Comparison of ENCODE assay signal across 13 cellular contexts in the genomic region with DNA sequence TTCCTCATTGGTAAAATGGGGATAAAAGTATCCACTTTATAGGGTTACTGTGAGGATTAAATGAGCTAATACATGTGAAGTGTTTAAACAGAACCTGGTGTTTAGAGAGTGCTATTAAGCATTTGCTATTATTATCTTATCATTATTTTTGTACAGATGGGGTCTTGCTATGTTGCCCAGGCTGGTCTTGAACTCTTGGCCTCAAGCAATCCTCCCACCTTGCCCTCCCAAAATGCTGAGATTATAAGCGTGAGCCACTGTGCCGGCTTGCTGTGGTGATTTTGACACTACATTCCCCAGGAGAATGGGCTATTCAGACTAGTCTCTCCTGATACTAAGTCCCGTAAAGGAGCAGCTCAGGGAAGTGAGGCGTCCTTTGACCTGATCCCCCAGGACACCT. TPM values are rescaled to one million over a fixed set of nuclear protein-coding genes. Genes with fewer than 3 reads are reported as not detected.
A peak's percentile ranks its signal among the peaks of the same experiment; 100 is the strongest.
DNase-seq lines count a peak whose midpoint lies in the region; ATAC-seq and TF ChIP-seq lines count a peak whose summit lies in the region.
"Had no signal": no experiment of that assay in that cellular context is flagged by ENCODE, and none has a peak within 500 bp of the region (broad histone marks: within the 10 kb centered on the region; RNA-seq: fewer than 3 reads in every experiment).

No MANE protein-coding gene starts in this region.

- no peak for DNase-seq in heart right ventricle
- no peak for DNase-seq in right cardiac atrium
- DNase-seq in esophagus muscularis mucosa (ENCODE audit: extremely low spot score), result no peak
- DNase-seq in tibial nerve (ENCODE audit: low spot score in 2 of 2), result no peak
- no peak for DNase-seq in ecto neural progenitor cell (ENCODE audit: low spot score)
- no peak for DNase-seq in DMS 273 treated with DMSO at 0.1 percent for 48 hours (lab: John Stamatoyannopoulos, UW)
- DNase-seq: COR-L47, NCI-H1436, NCI-H2081, NCI-H524, Peyer's patch had no signal

- no peak for TF ChIP-seq POLR2A in esophagus muscularis mucosa (IDR thresholded peaks at IDR 0.05; ENCODE audit: low read depth)
- TF ChIP-seq POLR2A in tibial nerve (IDR thresholded peaks at IDR 0.05), result no peak

- TF ChIP-seq CTCF in heart right ventricle (IDR thresholded peaks at IDR 0.05) (no peak), esophagus muscularis mucosa (IDR thresholded peaks at IDR 0.05) (no peak), tibial nerve (IDR thresholded peaks at IDR 0.05) (no peak)

- H3K4me1 ChIP-seq in heart right ventricle, result peaks cover 3 to 24% (median 15%) of the 10 kb centered on the region in 9 donors
- peaks cover 7% of the 10 kb centered on the region for H3K4me1 ChIP-seq in right cardiac atrium (ENCODE audit: control insufficient read depth, insufficient read depth, low read length)
- H3K4me1 ChIP-seq in esophagus muscularis mucosa, result peaks cover 16 to 90% (median 85%) of the 10 kb centered on the region in 4 donors
- peaks cover 20% of the 10 kb centered on the region for H3K4me1 ChIP-seq in rectal smooth muscle tissue (ENCODE audit: control insufficient read depth, insufficient read depth, low read length)
- H3K4me1 ChIP-seq in tibial nerve, result peaks cover 0 to 37% (median 13%) of the 10 kb centered on the region in 4 donors

- no peaks in the 10 kb centered on the region for H3K36me3 ChIP-seq in heart right ventricle
- no peaks in the 10 kb centered on the region for H3K36me3 ChIP-seq in esophagus muscularis mucosa
- no peaks in the 10 kb centered on the region for H3K36me3 ChIP-seq in rectal smooth muscle tissue (ENCODE audit: control insufficient read depth, insufficient read depth, low read length)
- H3K36me3 ChIP-seq in tibial nerve, result no peaks in the 10 kb centered on the region
- H3K36me3 ChIP-seq: Peyer's patch had no signal

- no peak overlapping the region for H3K9ac ChIP-seq in rectal smooth muscle tissue (ENCODE audit: low read length)

- no peaks in the 10 kb centered on the region for H3K9me3 ChIP-seq in heart right ventricle
- no peaks in the 10 kb centered on the region for H3K9me3 ChIP-seq in right cardiac atrium (ENCODE audit: control insufficient read depth, low read length)
- H3K9me3 ChIP-seq in esophagus muscularis mucosa, result no peaks in the 10 kb centered on the region
- no peaks in the 10 kb centered on the region for H3K9me3 ChIP-seq in tibial nerve
- H3K9me3 ChIP-seq: Peyer's patch had no signal

- WGBS in heart right ventricle, 2 donors, result 89 to 93% methylated on average over 4 of the region's 4 CpGs
- WGBS in right cardiac atrium, result 90% methylated on average over 4 of the region's 4 CpGs
- WGBS in esophagus muscularis mucosa, result 94% methylated on average over 4 of the region's 4 CpGs
- 81 to 86% methylated on average over 4 of the region's 4 CpGs for WGBS in tibial nerve, 2 donors

- intact Hi-C loops in heart right ventricle (cut with DNase I) (loop anchor here in 2 of 10 donors (5.0 kb wide), 2 partner anchors 34 to 54 kb away; no protein-coding TSS in a partner anchor), right cardiac atrium (cut with DNase I) (loop anchor here in 1 of 4 donors (10.0 kb wide), 1 partner anchor 62 kb away; no protein-coding TSS in a partner anchor), esophagus muscularis mucosa (cut with DNase I) (loop anchor here (5.0 kb wide), 1 partner anchor 54 kb away; no protein-coding TSS in a partner anchor)

- H3K27me3 ChIP-seq in heart right ventricle, result peaks cover 0 to 3% (median 0%) of the 10 kb centered on the region in 7 donors
- H3K27me3 ChIP-seq in right cardiac atrium (ENCODE audit: control insufficient read depth, insufficient read depth), result no peaks in the 10 kb centered on the region
- no peaks in the 10 kb centered on the region for H3K27me3 ChIP-seq in esophagus muscularis mucosa
- H3K27me3 ChIP-seq in rectal smooth muscle tissue (ENCODE audit: control insufficient read depth, insufficient read depth, low read length), result no peaks in the 10 kb centered on the region
- H3K27me3 ChIP-seq in tibial nerve, result no peaks in the 10 kb centered on the region
- H3K27me3 ChIP-seq: Peyer's patch had no signal

- H3K4me3 ChIP-seq in heart right ventricle (no peak overlapping the region), right cardiac atrium (ENCODE audit: low read length) (no peak overlapping the region), esophagus muscularis mucosa (no peak overlapping the region), rectal smooth muscle tissue (ENCODE audit: low read length) (no peak overlapping the region), tibial nerve (no peak overlapping the region)
- H3K4me3 ChIP-seq: Peyer's patch had no signal

- H3K27ac ChIP-seq in heart right ventricle (peak overlapping the region in 7 of 10 donors; percentile 70 to 86 (median 81)), right cardiac atrium (ENCODE audit: low read length) (no peak overlapping the region), esophagus muscularis mucosa (replicated peaks in 1 of 4) (peak overlapping the region; percentile 91 to 98 (median 97)), rectal smooth muscle tissue (ENCODE audit: low read depth, low read length) (peak overlapping the region; percentile 79), tibial nerve (peak overlapping the region in 3 of 4 donors; percentile 29 to 90 (median 84))

- ATAC-seq in heart right ventricle (no peak), right cardiac atrium (no peak), HG03439 (IDR thresholded peaks at IDR 0.05; ENCODE audit: unreplicated experiment) (no peak)

- TF ChIP-seq EP300 in esophagus muscularis mucosa (IDR thresholded peaks at IDR 0.05) (no peak), tibial nerve (IDR thresholded peaks at IDR 0.05) (no peak)

RNA-seq across cellular contexts. Expression of a gene that starts 6.3 kb away (rescaled TPM):
- total RNA-seq in heart right ventricle (10 to 100 TPM; 45.4 to 65.0 (median 49.4) TPM), right cardiac atrium (10 to 100 TPM; 42.6 to 56.4 (median 55.1) TPM), esophagus muscularis mucosa (10 to 100 TPM; 46.6 to 93.0 (median 66.9) TPM), tibial nerve (10 to 100 TPM; 38.5 to 73.8 (median 41.7) TPM)
- polyA plus RNA-seq in heart right ventricle (10 to 100 TPM; 52.8 to 68.4 TPM), right cardiac atrium (47.9 TPM)
